In the genomic region with DNA sequence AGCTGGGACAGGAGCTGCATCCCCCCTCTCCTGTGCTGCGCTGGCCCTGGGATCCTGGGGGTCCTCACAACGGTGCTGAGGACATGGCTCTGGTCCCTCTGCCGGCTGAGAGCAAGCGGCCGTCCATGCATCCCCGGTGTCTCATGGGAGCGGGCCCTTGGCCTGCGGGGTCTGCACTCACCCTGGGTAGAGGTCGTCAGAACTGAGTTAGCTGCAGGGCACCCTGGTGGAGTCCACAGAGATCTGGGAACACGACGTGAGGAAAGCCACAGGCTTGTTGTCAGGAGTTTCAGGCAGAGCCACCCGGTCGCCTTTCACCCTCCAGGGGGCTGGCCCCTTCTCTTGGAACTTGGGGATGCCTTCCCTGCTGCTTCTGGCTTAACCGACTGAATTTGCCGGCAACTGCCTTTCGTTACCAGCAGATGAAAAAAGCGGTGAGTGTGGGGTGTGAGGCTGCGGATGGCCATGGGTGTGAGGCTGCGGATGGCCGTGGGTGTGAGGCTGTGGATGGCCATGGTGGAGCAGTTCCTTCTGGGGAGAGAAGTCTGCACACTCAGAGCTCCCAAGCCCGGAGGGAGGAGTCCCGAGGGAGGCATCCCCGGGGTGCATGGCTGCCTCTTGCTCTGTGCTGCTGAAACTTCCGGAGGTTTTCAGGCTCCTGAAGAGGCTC, we compare ENCODE assay signal across 23 cellular contexts.
"Had no signal": no experiment of that assay in that cellular context is flagged by ENCODE, and none has a peak within 500 bp of the region (broad histone marks: within the 10 kb centered on the region; RNA-seq: fewer than 3 reads in every experiment).

No MANE protein-coding gene starts in this region.

- ATAC-seq: activated CD4-positive, CD25-positive, alpha-beta regulatory T cell treated with anti-CD3 and anti-CD28 coated beads, Interleukin-2, amount 50 U/mL, for 24 hours; foreskin keratinocyte; naive thymus-derived CD4-positive, alpha-beta T cell; sciatic nerve; stimulated activated effector memory CD8-positive, alpha-beta T cell treated with anti-CD3 and anti-CD28 coated beads, Interleukin-12 subunit alpha, Interleukin-12 subunit beta, amount 100 ng/mL, for 72 hours; upper lobe of right lung had no signal

- H3K4me3 ChIP-seq: esophagus muscularis mucosa, stomach, thyroid gland, upper lobe of right lung had no signal

- DNase-seq: activated CD4-positive, alpha-beta memory T cell treated with anti-CD3 and anti-CD28 coated beads for 36 hours; activated CD4-positive, alpha-beta T cell treated with anti-CD3 and anti-CD28 coated beads, Interleukin-2, amount 10 ng/mL, durations not matched to agents 24 days and 14 days; activated CD8-positive, alpha-beta memory T cell treated with anti-CD3 and anti-CD28 coated beads, Interleukin-2, amount 50 U/mL, for 4 hours; activated gamma-delta T cell; activated naive CD4-positive, alpha-beta T cell treated with anti-CD3 and anti-CD28 coated beads, Interleukin-2, amount 50 U/mL, for 16 hours; activated T-cell treated with anti-CD3 and anti-CD28 coated beads, Interleukin-2, amount 50 U/mL, for 1 hour; amniotic stem cell; central memory CD4-positive, alpha-beta T cell; foreskin keratinocyte; midbrain; naive thymus-derived CD4-positive, alpha-beta T cell; occipital lobe; small intestine; stimulated activated CD4-positive, alpha-beta T cell treated with anti-CD3 and anti-CD28 coated beads, Interleukin-4, amount 100 ng/mL, for 24 hours; stomach; SW 1271; T-helper 9 cell; thyroid gland; upper lobe of right lung had no signal
